ENCODE assay signal across 19 cellular contexts in the genomic region with DNA sequence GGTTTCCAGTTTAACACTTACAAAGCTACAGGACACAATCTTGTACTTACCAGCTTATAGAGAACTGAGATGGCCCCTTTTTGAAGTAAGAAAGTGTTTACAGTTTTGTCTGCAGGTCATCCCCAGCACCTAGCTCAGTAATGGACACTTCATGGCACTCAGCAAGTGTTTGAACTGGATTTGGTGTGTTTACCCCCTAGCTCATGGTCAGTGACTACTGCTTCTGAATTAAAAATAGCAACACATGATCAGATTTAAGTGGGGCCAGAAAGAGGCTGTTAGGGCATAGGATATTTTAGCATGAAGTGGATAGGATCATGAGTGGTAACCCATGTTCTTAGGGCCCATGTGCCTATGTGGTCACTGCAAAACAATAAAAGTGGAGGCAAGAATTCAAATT. TPM values are rescaled to one million over a fixed set of nuclear protein-coding genes. Genes with fewer than 3 reads are reported as not detected.
DNase-seq lines count a peak whose midpoint lies in the region; ATAC-seq and TF ChIP-seq lines count a peak whose summit lies in the region.
"Had no signal": no experiment of that assay in that cellular context is flagged by ENCODE, and none has a peak within 500 bp of the region (broad histone marks: within the 10 kb centered on the region; RNA-seq: fewer than 3 reads in every experiment).

No MANE protein-coding gene starts in this region.

- H3K27me3 Mint-ChIP-seq in activated T-helper 17 cell treated with anti-CD3 and anti-CD28 coated beads, Interleukin-2, amount 50 U/mL, for 72 hours = no peaks in the 10 kb centered on the region
- no peaks in the 10 kb centered on the region for H3K27me3 Mint-ChIP-seq in stimulated activated naive B cell treated with anti-CD40 and anti-IgM and Interleukin-4, amounts not matched to agents 10 μg/mL and 1 μg/mL and 100 μg/mL, for 72 hours
- H3K27me3 Mint-ChIP-seq: IgD-negative memory B cell had no signal

- peaks cover 63% of the 10 kb centered on the region for H3K4me1 Mint-ChIP-seq in activated T-helper 17 cell treated with anti-CD3 and anti-CD28 coated beads, Interleukin-2, amount 50 U/mL, for 72 hours
- peaks cover 63 to 92% of the 10 kb centered on the region in 2 donors for H3K4me1 Mint-ChIP-seq in stimulated activated naive B cell treated with anti-CD40 and anti-IgM and Interleukin-4, amounts not matched to agents 10 μg/mL and 1 μg/mL and 100 μg/mL, for 72 hours

- H3K4me3 Mint-ChIP-seq in activated T-helper 17 cell treated with anti-CD3 and anti-CD28 coated beads, Interleukin-2, amount 50 U/mL, for 72 hours = no peak overlapping the region
- H3K4me3 Mint-ChIP-seq in stimulated activated naive B cell treated with anti-CD40 and anti-IgM and Interleukin-4, amounts not matched to agents 10 μg/mL and 1 μg/mL and 100 μg/mL, for 72 hours = no peak overlapping the region

- peak overlapping the region; percentile 26 for H3K27ac Mint-ChIP-seq in activated T-helper 17 cell treated with anti-CD3 and anti-CD28 coated beads, Interleukin-2, amount 50 U/mL, for 72 hours
- H3K27ac Mint-ChIP-seq in stimulated activated naive B cell treated with anti-CD40 and anti-IgM and Interleukin-4, amounts not matched to agents 10 μg/mL and 1 μg/mL and 100 μg/mL, for 72 hours = no peak overlapping the region

- no peaks in the 10 kb centered on the region for H3K9me3 ChIP-seq in lower lobe of right lung
- H3K9me3 ChIP-seq in thyroid gland = no peaks in the 10 kb centered on the region
- H3K9me3 ChIP-seq: body of pancreas, testis had no signal

- DNase-seq in Right ventricle myocardium inferior (ENCODE audit: missing footprints) (no peak), cardiac septum (ENCODE audit: low spot score) (no peak), lower lobe of right lung (no peak), thyroid gland (no peak), NCI-H2107 (lab: John Stamatoyannopoulos, UW) (no peak)
- DNase-seq in stimulated activated naive B cell treated with anti-CD40 and anti-IgM and Interleukin-4, amounts not matched to agents 10 μg/mL and 1 μg/mL and 100 μg/mL, for 72 hours = no peak
- DNase-seq: activated CD4-positive, alpha-beta T cell treated with anti-CD3 and anti-CD28 coated beads for 48 hours; body of pancreas; glutamatergic neuron; NCI-H146; OCI-M1; SHP77; stimulated activated CD4-positive, alpha-beta T cell treated with anti-CD3 and anti-CD28 coated beads, Interleukin-15, amount 100 ng/mL, for 24 hours; testis had no signal

- intact Hi-C loops in Right ventricle myocardium inferior (cut with DNase I) (loop anchor here (5.0 kb wide), 1 partner anchor 53 kb away; the partner anchor contains the start of gene RAB7A), cardiac septum (cut with DNase I) (loop anchor here (5.0 kb wide), 1 partner anchor 53 kb away; the partner anchor contains the start of gene RAB7A), lower lobe of right lung (cut with DNase I) (no loop called here), thyroid gland (cut with DNase I) (loop anchor here (5.0 kb wide), 1 partner anchor 38 kb away; no protein-coding TSS in a partner anchor)

- TF ChIP-seq CTCF in lower lobe of right lung (IDR thresholded peaks at IDR 0.05) (no peak), thyroid gland (IDR thresholded peaks at IDR 0.05) (no peak)

- H3K4me1 ChIP-seq in lower lobe of right lung (peaks cover 76% of the 10 kb centered on the region), thyroid gland (peaks cover 56 to 72% of the 10 kb centered on the region in 2 donors)

- ATAC-seq in Right ventricle myocardium inferior (peak; percentile 4), lower lobe of right lung (peak; percentile 42 to 70), GM18868 (IDR thresholded peaks at IDR 0.05; ENCODE audit: unreplicated experiment) (no peak)
- no peak for ATAC-seq in activated T-helper 17 cell treated with anti-CD3 and anti-CD28 coated beads, Interleukin-2, amount 50 U/mL, for 72 hours (replicated peaks)
- no peak for ATAC-seq in stimulated activated naive B cell treated with anti-CD40 and anti-IgM and Interleukin-4, amounts not matched to agents 10 μg/mL and 1 μg/mL and 100 μg/mL, for 72 hours (replicated peaks)
- ATAC-seq: body of pancreas, GM12878 had no signal

- H3K4me3 ChIP-seq in lower lobe of right lung = no peak overlapping the region
- no peak overlapping the region for H3K4me3 ChIP-seq in thyroid gland (replicated peaks in 1 of 3)
- H3K4me3 ChIP-seq: body of pancreas, GM12878, testis had no signal

- no peak for TF ChIP-seq POLR2A in thyroid gland (IDR thresholded peaks at IDR 0.05)

- no peaks in the 10 kb centered on the region for H3K9me3 Mint-ChIP-seq in activated T-helper 17 cell treated with anti-CD3 and anti-CD28 coated beads, Interleukin-2, amount 50 U/mL, for 72 hours
- no peaks in the 10 kb centered on the region for H3K9me3 Mint-ChIP-seq in stimulated activated naive B cell treated with anti-CD40 and anti-IgM and Interleukin-4, amounts not matched to agents 10 μg/mL and 1 μg/mL and 100 μg/mL, for 72 hours
- H3K9me3 Mint-ChIP-seq: IgD-negative memory B cell had no signal

- peaks cover 9% of the 10 kb centered on the region for H3K36me3 Mint-ChIP-seq in activated T-helper 17 cell treated with anti-CD3 and anti-CD28 coated beads, Interleukin-2, amount 50 U/mL, for 72 hours (ENCODE audit: low read depth)
- H3K36me3 Mint-ChIP-seq in stimulated activated naive B cell treated with anti-CD40 and anti-IgM and Interleukin-4, amounts not matched to agents 10 μg/mL and 1 μg/mL and 100 μg/mL, for 72 hours = peaks cover 14 to 39% of the 10 kb centered on the region in 2 donors
- H3K36me3 Mint-ChIP-seq: IgD-negative memory B cell had no signal

- H3K27me3 ChIP-seq in lower lobe of right lung (ENCODE audit: low read depth) (no peaks in the 10 kb centered on the region), thyroid gland (no peaks in the 10 kb centered on the region)
- H3K27me3 ChIP-seq: body of pancreas, testis had no signal

- no peaks in the 10 kb centered on the region for H3K36me3 ChIP-seq in lower lobe of right lung
- H3K36me3 ChIP-seq in thyroid gland = no peaks in the 10 kb centered on the region

- no peak overlapping the region for H3K27ac ChIP-seq in lower lobe of right lung
- peak overlapping the region in 2 of 3 donors; percentile 19 to 43 for H3K27ac ChIP-seq in thyroid gland
- H3K27ac ChIP-seq: body of pancreas, HL-60, testis had no signal

RNA-seq across cellular contexts. Expression of gene RAB7A, which starts 54.5 kb away (rescaled TPM):
- 242 TPM for total RNA-seq in Right ventricle myocardium inferior
- 215 TPM for total RNA-seq in cardiac septum
- total RNA-seq in activated T-helper 17 cell treated with anti-CD3 and anti-CD28 coated beads, Interleukin-2, amount 50 U/mL, for 72 hours = 100 to 1,000 TPM; 217 to 228 TPM
- total RNA-seq in lower lobe of right lung = 278 TPM
- total RNA-seq in thyroid gland = 100 to 1,000 TPM in 3 of 4 donors, 10 to 100 TPM in 1; 98.9 to 114 (median 110) TPM

Comparison
In these comparisons a context has a peak if more than half of its experiments do, and no peak if none do; other contexts are left out.
1. ATAC-seq: peak in Right ventricle myocardium inferior (single experiment) and lower lobe of right lung (2 of 2); none in activated T-helper 17 cell treated with anti-CD3 and anti-CD28 coated beads, Interleukin-2, amount 50 U/mL, for 72 hours (single experiment), GM18868 (single experiment) and stimulated activated naive B cell treated with anti-CD40 and anti-IgM and Interleukin-4, amounts not matched to agents 10 μg/mL and 1 μg/mL and 100 μg/mL, for 72 hours (0 of 2).